18 cellular contexts compared by ENCODE assay signal in the genomic region with DNA sequence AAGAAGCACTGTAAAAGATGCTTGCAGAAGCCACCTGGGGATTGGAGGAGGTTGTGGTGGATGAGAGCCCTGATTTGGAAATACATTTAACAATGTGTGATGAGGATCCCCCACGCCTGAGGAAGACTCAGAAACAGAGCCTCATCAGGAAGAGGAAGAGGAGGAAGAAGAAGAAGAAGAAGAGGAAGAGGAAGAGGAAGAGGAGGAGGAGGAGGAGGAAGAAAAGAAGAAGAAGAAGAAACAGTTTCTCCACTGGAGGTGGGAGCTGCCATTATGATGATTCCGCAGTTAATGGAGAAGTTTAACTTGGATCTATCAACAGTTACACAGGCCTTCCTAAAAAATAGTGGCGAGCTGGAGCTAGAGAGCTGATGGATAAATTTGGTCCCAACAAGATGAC. TPM values are rescaled to one million over a fixed set of nuclear protein-coding genes. Genes with fewer than 3 reads are reported as not detected.
DNase-seq lines count a peak whose midpoint lies in the region; ATAC-seq and TF ChIP-seq lines count a peak whose summit lies in the region.
"Had no signal": no experiment of that assay in that cellular context is flagged by ENCODE, and none has a peak within 500 bp of the region (broad histone marks: within the 10 kb centered on the region; RNA-seq: fewer than 3 reads in every experiment).

No MANE protein-coding gene starts in this region.

- TF ChIP-seq CTCF in GM23338 (conservative IDR thresholded peaks at IDR 0.05; ENCODE audit: low read depth in 2 of 2) = no peak; a peak in 1 of 4 replicates
- no peak for TF ChIP-seq CTCF in endodermal cell (conservative IDR thresholded peaks at IDR 0.05)
- no peak for TF ChIP-seq CTCF in nephron progenitor cell (IDR thresholded peaks at IDR 0.05)

- 85 to 92% methylated on average over 1 to 3 of the region's 3 CpGs for WGBS in endodermal cell (ENCODE audit: insufficient coverage in 1 of 2, insufficient read length in 1 of 2), 2 experiments

- H3K27me3 ChIP-seq in GM23338 (ENCODE audit: insufficient read depth) = no peaks in the 10 kb centered on the region
- H3K27me3 ChIP-seq in endodermal cell (ENCODE audit: control insufficient read depth, insufficient read depth, low read length, poor library complexity, severe bottlenecking) = no peaks in the 10 kb centered on the region
- H3K27me3 ChIP-seq: BLaER1 treated with 17β-estradiol and CSF1 and Interleukin-3, amounts not matched to agents 10 nM and 100 nM had no signal

- no peaks in the 10 kb centered on the region for H3K9me2 ChIP-seq in GM23338 (ENCODE audit: insufficient read depth)

- no peaks in the 10 kb centered on the region for H3K36me3 ChIP-seq in GM23338 (ENCODE audit: insufficient read depth)
- peaks cover 15% of the 10 kb centered on the region for H3K36me3 ChIP-seq in endodermal cell (ENCODE audit: control insufficient read depth, insufficient read depth, low read length)
- H3K36me3 ChIP-seq: BLaER1 treated with 17β-estradiol and CSF1 and Interleukin-3, amounts not matched to agents 10 nM and 100 nM had no signal

- peaks cover 89% of the 10 kb centered on the region for H4K20me1 ChIP-seq in GM23338 (replicated peaks; ENCODE audit: insufficient read depth)
- H4K20me1 ChIP-seq: BLaER1 treated with 17β-estradiol and CSF1 and Interleukin-3, amounts not matched to agents 10 nM and 100 nM had no signal

- H3K36me3 Mint-ChIP-seq in GM23338 (ENCODE audit: low read depth) (peaks cover 6% of the 10 kb centered on the region), T-helper 17 cell (ENCODE audit: low read depth) (peaks cover 6% of the 10 kb centered on the region), endodermal cell (ENCODE audit: low read depth) (peaks cover 10% of the 10 kb centered on the region), nephron progenitor cell (ENCODE audit: low read depth) (peaks cover 64% of the 10 kb centered on the region)
- H3K36me3 Mint-ChIP-seq: CD8-positive, alpha-beta T cell; IgD-negative memory B cell had no signal

- H3K4me3 ChIP-seq in GM23338 (no peak overlapping the region), endodermal cell (ENCODE audit: low read length) (no peak overlapping the region)
- H3K4me3 ChIP-seq: BLaER1 treated with 17β-estradiol and CSF1 and Interleukin-3, amounts not matched to agents 10 nM and 100 nM; GM23248 had no signal

- no peaks in the 10 kb centered on the region for H3K9me3 Mint-ChIP-seq in GM23338
- no peaks in the 10 kb centered on the region for H3K9me3 Mint-ChIP-seq in endodermal cell
- H3K9me3 Mint-ChIP-seq in nephron progenitor cell = peaks cover 19% of the 10 kb centered on the region
- H3K9me3 Mint-ChIP-seq: CD8-positive, alpha-beta T cell; IgD-negative memory B cell had no signal

- H3K27ac Mint-ChIP-seq in GM23338 (no peak overlapping the region), T-helper 17 cell (peak overlapping the region; percentile 24), endodermal cell (peak overlapping the region; percentile 18), nephron progenitor cell (peak overlapping the region; percentile 56)
- H3K27ac Mint-ChIP-seq: B cell; CD8-positive, alpha-beta T cell had no signal

- H3K9me3 ChIP-seq in T-helper 17 cell (ENCODE audit: control insufficient read depth, low read length, poor library complexity, severe bottlenecking) (no peaks in the 10 kb centered on the region), endodermal cell (ENCODE audit: control insufficient read depth, low read length) (no peaks in the 10 kb centered on the region)

- H3K27ac ChIP-seq in GM23338 (ENCODE audit: low read depth) (no peak overlapping the region), endodermal cell (ENCODE audit: low read depth, low read length) (no peak overlapping the region)
- H3K27ac ChIP-seq: BLaER1 treated with 17β-estradiol and CSF1 and Interleukin-3, amounts not matched to agents 10 nM and 100 nM; GM23248 had no signal

- peaks cover 100% of the 10 kb centered on the region for H3K79me2 ChIP-seq in GM23338 (replicated peaks; ENCODE audit: insufficient read depth)

- no peak overlapping the region for H3K4me3 Mint-ChIP-seq in GM23338
- H3K4me3 Mint-ChIP-seq in T-helper 17 cell = no peak overlapping the region
- no peak overlapping the region for H3K4me3 Mint-ChIP-seq in endodermal cell
- H3K4me3 Mint-ChIP-seq in nephron progenitor cell = peak overlapping the region; percentile 5
- H3K4me3 Mint-ChIP-seq: B cell; CD8-positive, alpha-beta T cell; IgD-negative memory B cell had no signal

- H3K4me1 ChIP-seq in GM23338 (ENCODE audit: insufficient read depth) (peaks cover 70% of the 10 kb centered on the region), endodermal cell (ENCODE audit: control insufficient read depth, insufficient read depth, low read length) (no peaks in the 10 kb centered on the region)

- ATAC-seq in GM23338 = no peak
- ATAC-seq in T-helper 17 cell = no peak
- no peak for ATAC-seq in GM18502 (IDR thresholded peaks at IDR 0.05; ENCODE audit: poor library complexity, unreplicated experiment)
- ATAC-seq: CD8-positive, alpha-beta T cell; HepG2 had no signal

- no peak overlapping the region for H2AFZ ChIP-seq in GM23338
- H2AFZ ChIP-seq: GM23248 had no signal

- H3K4me1 Mint-ChIP-seq in GM23338 (peaks cover 69% of the 10 kb centered on the region), T-helper 17 cell (peaks cover 6% of the 10 kb centered on the region), endodermal cell (peaks cover 45% of the 10 kb centered on the region), nephron progenitor cell (peaks cover 53% of the 10 kb centered on the region)
- H3K4me1 Mint-ChIP-seq: B cell had no signal

- H3K4me2 ChIP-seq in GM23338 = 0 out of 2 replicates have a peak overlapping the region, but pooled peaks have one; percentile 15
- H3K4me2 ChIP-seq: BLaER1 treated with 17β-estradiol and CSF1 and Interleukin-3, amounts not matched to agents 10 nM and 100 nM had no signal

- H3K9ac ChIP-seq in endodermal cell (ENCODE audit: extremely low read depth, low read length, poor library complexity, severe bottlenecking) = no peak overlapping the region
- H3K9ac ChIP-seq: BLaER1 treated with 17β-estradiol and CSF1 and Interleukin-3, amounts not matched to agents 10 nM and 100 nM; GM23248 had no signal

- no peak for DNase-seq in GM23338 (ENCODE audit: low spot score)
- no peak for DNase-seq in T-helper 17 cell
- DNase-seq in endodermal cell = no peak
- DNase-seq in nephron progenitor cell = no peak
- DNase-seq in hippocampal formation (lab: John Stamatoyannopoulos, UW) = no peak
- DNase-seq in EL = no peak
- no peak for DNase-seq in activated CD4-positive, alpha-beta T cell treated with anti-CD3 and anti-CD28 coated beads, Interleukin-2, amount 50 U/mL, for 48 hours
- DNase-seq: 8988T, Calu3, GF-D8, GM23248, KG1 had no signal

- H3K27me3 Mint-ChIP-seq in GM23338 (ENCODE audit: insufficient read depth, low read depth, poor library complexity) = peaks cover 3% of the 10 kb centered on the region
- peaks cover 32% of the 10 kb centered on the region for H3K27me3 Mint-ChIP-seq in T-helper 17 cell
- no peaks in the 10 kb centered on the region for H3K27me3 Mint-ChIP-seq in endodermal cell (ENCODE audit: insufficient read depth)
- peaks cover 2% of the 10 kb centered on the region for H3K27me3 Mint-ChIP-seq in nephron progenitor cell (ENCODE audit: low read depth, poor library complexity)
- H3K27me3 Mint-ChIP-seq: B cell, IgD-negative memory B cell had no signal

- peaks cover 11% of the 10 kb centered on the region; the same call in 1 of the 2 replicates for H3F3A ChIP-seq in GM23338 (replicated peaks; ENCODE audit: low read depth)

TF ChIP-seq in GM23338, 12 proteins besides CTCF, POLR2A, EP300 and RAD21 (continues in another document):
- TF ChIP-seq, protein P1, sequence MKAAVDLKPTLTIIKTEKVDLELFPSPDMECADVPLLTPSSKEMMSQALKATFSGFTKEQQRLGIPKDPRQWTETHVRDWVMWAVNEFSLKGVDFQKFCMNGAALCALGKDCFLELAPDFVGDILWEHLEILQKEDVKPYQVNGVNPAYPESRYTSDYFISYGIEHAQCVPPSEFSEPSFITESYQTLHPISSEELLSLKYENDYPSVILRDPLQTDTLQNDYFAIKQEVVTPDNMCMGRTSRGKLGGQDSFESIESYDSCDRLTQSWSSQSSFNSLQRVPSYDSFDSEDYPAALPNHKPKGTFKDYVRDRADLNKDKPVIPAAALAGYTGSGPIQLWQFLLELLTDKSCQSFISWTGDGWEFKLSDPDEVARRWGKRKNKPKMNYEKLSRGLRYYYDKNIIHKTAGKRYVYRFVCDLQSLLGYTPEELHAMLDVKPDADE (IDR thresholded peaks at IDR 0.05) = no peak
- TF ChIP-seq ZNF114 (CRISPR knock-in tag; IDR thresholded peaks at IDR 0.05) = no peak
- TF ChIP-seq POLR2AphosphoS5 (IDR thresholded peaks at IDR 0.05; ENCODE audit: low read depth) = no peak

RNA-seq across cellular contexts. Expression of a gene that starts 50.1 kb away (rescaled TPM):
- total RNA-seq in GM23338 (2014; rRNA removed; shearing (Covaris generic)) = 106 and 110 TPM in 2 replicates
- polyA plus RNA-seq in GM23338 (2016; fragmentation: Nextera tagmentation; extraction: Ambion mirVana) = 18.4 and 24.2 TPM in 2 replicates
- total RNA-seq in T-helper 17 cell (under 1 TPM in 1 of 2 donors, not detected in 1; 0.29 TPM), endodermal cell (100 to 1,000 TPM in 1 of 2 donors, 10 to 100 TPM in 1; 98.9 to 105 TPM)
- 32.6 TPM for polyA plus RNA-seq in endodermal cell (2013, experiment 1 of 2)
- polyA plus RNA-seq in endodermal cell (2013, experiment 2 of 2) = 31.3 TPM
- total RNA-seq: GM23248, HepG2 had no signal
- polyA plus RNA-seq: HepG2, IgD-negative memory B cell had no signal

Comparison
In these comparisons a context has a peak if more than half of its experiments do, and no peak if none do; other contexts are left out.
1. RNA of a gene that starts 50.1 kb away (total RNA-seq): 106 to 110 TPM in GM23338 and 98.9 to 105 TPM in endodermal cell; 0.29 TPM in T-helper 17 cell; every median in the first group is over 10 times any median in the second.